In the genomic region with DNA sequence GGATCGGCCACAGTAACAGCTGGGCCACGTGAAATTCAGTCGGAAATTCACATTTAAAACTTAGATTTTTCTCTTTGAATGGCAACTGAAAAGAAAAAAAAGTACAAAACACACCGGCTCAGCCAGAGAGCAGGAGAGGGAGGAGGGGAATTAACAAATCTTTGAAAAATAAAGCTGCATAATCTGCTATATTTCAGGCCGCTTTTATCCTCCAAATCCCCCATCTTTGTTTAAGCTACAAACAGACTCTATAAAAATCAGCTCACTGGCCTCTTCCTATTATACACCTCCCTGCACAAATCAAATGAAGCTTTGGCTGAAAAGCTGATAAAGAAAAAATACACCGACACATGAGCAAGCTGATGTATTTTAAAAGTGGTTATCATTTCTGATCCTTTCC, we compare ENCODE assay signal across 22 cellular contexts.
A peak's percentile ranks its signal among the peaks of the same experiment; 100 is the strongest.
DNase-seq lines count a peak whose midpoint lies in the region; ATAC-seq, FAIRE-seq and TF ChIP-seq lines count a peak whose summit lies in the region.
"Had no signal": no experiment of that assay in that cellular context is flagged by ENCODE, and none has a peak within 500 bp of the region (broad histone marks: within the 10 kb centered on the region; RNA-seq: fewer than 3 reads in every experiment).

No MANE protein-coding gene starts in this region.

- peak overlapping the region; percentile 8 for H2AFZ ChIP-seq in hepatocyte

- H3K4me3 Mint-ChIP-seq in WTC11 (no peak overlapping the region), endothelial cell (ENCODE audit: unreplicated experiment) (no peak overlapping the region)
- H3K4me3 Mint-ChIP-seq: CD8-positive, alpha-beta memory T cell had no signal

- no peaks in the 10 kb centered on the region for H4K20me1 ChIP-seq in hepatocyte (ENCODE audit: insufficient read depth, poor library complexity, severe bottlenecking)

- DNase-seq in D721Med (ENCODE audit: insufficient read length, low spot score) = no peak
- no peak for DNase-seq in WTC11 (ENCODE audit: low spot score)
- no peak for DNase-seq in hepatocyte (ENCODE audit: low spot score)
- peak; percentile 41 for DNase-seq in retina
- DNase-seq in endothelial cell (ENCODE audit: low spot score) = no peak
- DNase-seq: Calu3; CD8-positive, alpha-beta memory T cell; DMS53; GDM1; HCEC 1CT; IMR-90; Karpas-422; MV-4-11; NCI-H1694 treated with DMSO at 0.1 percent for 48 hours; NCI-H446; OCI-M1 had no signal

- TF ChIP-seq CTCF in D721Med (IDR thresholded peaks at IDR 0.05; ENCODE audit: insufficient read depth, missing control alignments) (no peak), WTC11 (IDR thresholded peaks at IDR 0.05) (no peak), hepatocyte (IDR thresholded peaks at IDR 0.05; ENCODE audit: poor library complexity) (no peak), endothelial cell (IDR thresholded peaks at IDR 0.05; ENCODE audit: unreplicated experiment) (no peak)

- no peak overlapping the region for H3K27ac ChIP-seq in hepatocyte
- H3K27ac ChIP-seq: C4-2B had no signal

- H3K36me3 ChIP-seq in hepatocyte (replicated peaks; ENCODE audit: insufficient read depth, low read depth) = no peaks in the 10 kb centered on the region

- no peaks in the 10 kb centered on the region for H3K9me2 ChIP-seq in hepatocyte (replicated peaks; ENCODE audit: insufficient read depth)

- FAIRE-seq in D721Med (lab: Jason Lieb, UNC) = peak; percentile 44
- FAIRE-seq: A204.1, RCC 7860 had no signal

- H3K79me2 ChIP-seq in hepatocyte = no peaks in the 10 kb centered on the region

- no peaks in the 10 kb centered on the region for H3K4me1 ChIP-seq in hepatocyte (ENCODE audit: insufficient read depth)

- ATAC-seq in WTC11 (no peak), HG03175 (IDR thresholded peaks at IDR 0.05; ENCODE audit: unreplicated experiment) (no peak), GM19035 (IDR thresholded peaks at IDR 0.05; ENCODE audit: unreplicated experiment) (no peak)
- ATAC-seq: Right ventricle myocardium inferior had no signal

- H3K36me3 Mint-ChIP-seq in WTC11 (peaks cover 10% of the 10 kb centered on the region), endothelial cell (ENCODE audit: low read depth, unreplicated experiment) (peaks cover 51% of the 10 kb centered on the region)
- H3K36me3 Mint-ChIP-seq: CD8-positive, alpha-beta memory T cell had no signal

- H3K4me1 Mint-ChIP-seq in WTC11 = peaks cover 71% of the 10 kb centered on the region
- H3K4me1 Mint-ChIP-seq in endothelial cell (ENCODE audit: unreplicated experiment) = peaks cover 32% of the 10 kb centered on the region
- H3K4me1 Mint-ChIP-seq: CD8-positive, alpha-beta memory T cell had no signal

- peak overlapping the region; percentile 34 for H3K4me2 ChIP-seq in hepatocyte

- POLR2A ChIA-PET in WTC11 (lab: Charles Lee) = interaction anchor here (0.5 to 0.7 kb wide), 2 partner anchors 14 to 701 kb away, joined by 3 read pairs; no protein-coding TSS in a partner anchor

- H3K27me3 Mint-ChIP-seq in WTC11 (ENCODE audit: low read depth) (no peaks in the 10 kb centered on the region), endothelial cell (ENCODE audit: unreplicated experiment) (peaks cover 2% of the 10 kb centered on the region)

- H3K9me3 Mint-ChIP-seq in WTC11 = peaks cover 16% of the 10 kb centered on the region
- H3K9me3 Mint-ChIP-seq in endothelial cell (ENCODE audit: unreplicated experiment) = peaks cover 9% of the 10 kb centered on the region

- no peak overlapping the region for H3K4me3 ChIP-seq in hepatocyte

- CTCF ChIA-PET in WTC11 (lab: Charles Lee) = interaction anchor here (2.5 kb wide), 1 partner anchor 146 kb away, joined by 12 read pairs; no protein-coding TSS in a partner anchor

- no peaks in the 10 kb centered on the region for H3K27me3 ChIP-seq in hepatocyte

- 49% methylated on average over 6 of the region's 6 CpGs for whole genome bisulfite sequencing in hepatocyte (ENCODE audit: low lambda C conversion rate, missing lambda C conversion rate)

- H3K27ac Mint-ChIP-seq in WTC11 = 0 out of 2 replicates have a peak overlapping the region, but pooled peaks have one; percentile 17
- H3K27ac Mint-ChIP-seq in endothelial cell (ENCODE audit: unreplicated experiment) = no peak overlapping the region
- H3K27ac Mint-ChIP-seq: CD8-positive, alpha-beta memory T cell had no signal

- no peaks in the 10 kb centered on the region for H3K9me3 ChIP-seq in hepatocyte (ENCODE audit: low read depth)

TF ChIP-seq in WTC11, 78 proteins besides CTCF, POLR2A, EP300 and RAD21:
- TF ChIP-seq HMGA2 (CRISPR knock-in tag; IDR thresholded peaks at IDR 0.05) (no peak), ZNF121 (CRISPR knock-in tag; IDR thresholded peaks at IDR 0.05) (no peak), NR1H2 (CRISPR knock-in tag; IDR thresholded peaks at IDR 0.05) (no peak), CREB1 (CRISPR knock-in tag; IDR thresholded peaks at IDR 0.05) (no peak), MAX (CRISPR knock-in tag; IDR thresholded peaks at IDR 0.05) (no peak), OVOL2 (CRISPR knock-in tag; IDR thresholded peaks at IDR 0.05; ENCODE audit: borderline replicate concordance) (no peak), JUN (CRISPR knock-in tag; IDR thresholded peaks at IDR 0.05) (no peak)
- TF ChIP-seq, protein P1, sequence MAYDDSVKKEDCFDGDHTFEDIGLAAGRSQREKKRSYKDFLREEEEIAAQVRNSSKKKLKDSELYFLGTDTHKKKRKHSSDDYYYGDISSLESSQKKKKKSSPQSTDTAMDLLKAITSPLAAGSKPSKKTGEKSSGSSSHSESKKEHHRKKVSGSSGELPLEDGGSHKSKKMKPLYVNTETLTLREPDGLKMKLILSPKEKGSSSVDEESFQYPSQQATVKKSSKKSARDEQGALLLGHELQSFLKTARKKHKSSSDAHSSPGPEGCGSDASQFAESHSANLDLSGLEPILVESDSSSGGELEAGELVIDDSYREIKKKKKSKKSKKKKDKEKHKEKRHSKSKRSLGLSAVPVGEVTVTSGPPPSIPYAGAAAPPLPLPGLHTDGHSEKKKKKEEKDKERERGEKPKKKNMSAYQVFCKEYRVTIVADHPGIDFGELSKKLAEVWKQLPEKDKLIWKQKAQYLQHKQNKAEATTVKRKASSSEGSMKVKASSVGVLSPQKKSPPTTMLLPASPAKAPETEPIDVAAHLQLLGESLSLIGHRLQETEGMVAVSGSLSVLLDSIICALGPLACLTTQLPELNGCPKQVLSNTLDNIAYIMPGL (CRISPR knock-in tag; IDR thresholded peaks at IDR 0.05) = no peak
- TF ChIP-seq, protein P2, sequence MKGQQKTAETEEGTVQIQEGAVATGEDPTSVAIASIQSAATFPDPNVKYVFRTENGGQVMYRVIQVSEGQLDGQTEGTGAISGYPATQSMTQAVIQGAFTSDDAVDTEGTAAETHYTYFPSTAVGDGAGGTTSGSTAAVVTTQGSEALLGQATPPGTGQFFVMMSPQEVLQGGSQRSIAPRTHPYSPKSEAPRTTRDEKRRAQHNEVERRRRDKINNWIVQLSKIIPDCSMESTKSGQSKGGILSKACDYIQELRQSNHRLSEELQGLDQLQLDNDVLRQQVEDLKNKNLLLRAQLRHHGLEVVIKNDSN (CRISPR knock-in tag; IDR thresholded peaks at IDR 0.05) = no peak
